1 cellular context compared by ENCODE assay signal in the genomic region with DNA sequence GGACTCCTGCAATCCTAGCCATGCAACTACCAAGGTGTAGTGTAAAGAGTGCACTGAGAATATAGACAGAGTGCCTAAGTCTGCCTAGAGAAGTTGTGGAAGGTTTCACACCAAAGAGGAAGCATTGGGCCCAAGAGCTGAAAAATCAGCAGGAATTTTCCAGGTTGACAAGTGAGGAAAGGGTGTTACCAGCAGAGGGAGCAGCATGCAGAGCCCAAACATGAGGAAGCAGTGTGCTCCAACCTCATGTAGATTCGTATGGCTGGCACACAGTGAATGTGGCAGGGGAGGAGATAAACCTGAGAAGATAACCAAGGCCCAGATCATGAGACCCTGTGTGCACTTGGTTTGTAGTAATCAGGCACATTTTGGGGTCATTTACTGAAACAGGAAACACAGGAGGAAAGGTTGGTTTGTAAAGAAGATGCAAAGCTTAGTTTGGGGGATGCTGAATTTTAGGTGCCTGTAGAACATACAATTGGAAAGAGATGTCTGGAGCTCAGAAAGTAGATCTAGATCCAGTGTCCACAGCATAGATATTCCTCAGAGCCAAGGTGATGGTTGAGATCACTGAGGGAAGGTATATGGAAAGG.
A peak's percentile ranks its signal among the peaks of the same experiment; 100 is the strongest.
TF ChIP-seq lines count a peak whose summit lies in the region.

No MANE protein-coding gene starts in this region.

TF ChIP-seq in H1, 55 proteins besides CTCF, POLR2A, EP300 and RAD21:
- TF ChIP-seq, protein P1, sequence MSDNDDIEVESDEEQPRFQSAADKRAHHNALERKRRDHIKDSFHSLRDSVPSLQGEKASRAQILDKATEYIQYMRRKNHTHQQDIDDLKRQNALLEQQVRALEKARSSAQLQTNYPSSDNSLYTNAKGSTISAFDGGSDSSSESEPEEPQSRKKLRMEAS (IDR thresholded peaks at IDR 0.05) = peak; percentile 80
- TF ChIP-seq TEAD4 (IDR thresholded peaks at IDR 0.05; ENCODE audit: low read depth, low read length) = peak; percentile 42; the same call in 1 of the 2 replicates
- TF ChIP-seq NRF1 (IDR thresholded peaks at IDR 0.05; ENCODE audit: low read depth, low read length) = no peak
